10 cellular contexts compared by ENCODE assay signal in genomic region chr16:79380990-79381389, GRCh38.
DNase-seq lines count a peak whose midpoint lies in the region; ATAC-seq and TF ChIP-seq lines count a peak whose summit lies in the region.
"Had no signal": no experiment of that assay in that cellular context is flagged by ENCODE, and none has a peak within 500 bp of the region (broad histone marks: within the 10 kb centered on the region; RNA-seq: fewer than 3 reads in every experiment).

No MANE protein-coding gene starts in this region.

- peak overlapping the region; percentile 66 for H3K4me3 Mint-ChIP-seq in activated T-cell treated with anti-CD3 and anti-CD28 coated beads, Interleukin-2, amount 50 U/mL, for 4 hours

- H3K9me3 ChIP-seq in spleen = peaks cover 0 to 5% (median 2%) of the 10 kb centered on the region in 8 donors
- no peaks in the 10 kb centered on the region for H3K9me3 ChIP-seq in ascending aorta

- peak overlapping the region; percentile 10 to 82 (median 64) for H3K27ac ChIP-seq in spleen
- no peak overlapping the region for H3K27ac ChIP-seq in ascending aorta
- H3K27ac ChIP-seq in dorsolateral prefrontal cortex = no peak overlapping the region

- H3K27me3 ChIP-seq in spleen (replicated peaks in 1 of 7) (no peaks in the 10 kb centered on the region), ascending aorta (no peaks in the 10 kb centered on the region), dorsolateral prefrontal cortex (peaks cover 0 to 14% (median 0%) of the 10 kb centered on the region in 45 donors)

- no peak for TF ChIP-seq CTCF in spleen (IDR thresholded peaks at IDR 0.05 in 8 of 11, conservative IDR thresholded peaks at IDR 0.05 in 3 of 11)
- TF ChIP-seq CTCF in ascending aorta (IDR thresholded peaks at IDR 0.05) = no peak
- no peak for TF ChIP-seq CTCF in dorsolateral prefrontal cortex (IDR thresholded peaks at IDR 0.05 in 54 of 56, conservative IDR thresholded peaks at IDR 0.05 in 2 of 56; ENCODE audit: low read depth in 1 of 56, partially characterized antibody in 56 of 56)

- H3K4me3 ChIP-seq in spleen = peak overlapping the region in 2 of 8 donors; percentile 8 to 44
- H3K4me3 ChIP-seq in ascending aorta = no peak overlapping the region
- peak overlapping the region in 1 of 59 donors; percentile 10 for H3K4me3 ChIP-seq in dorsolateral prefrontal cortex

- TF ChIP-seq POLR2A in spleen (IDR thresholded peaks at IDR 0.05) = no peak

- H3K36me3 Mint-ChIP-seq in activated T-cell treated with anti-CD3 and anti-CD28 coated beads, Interleukin-2, amount 50 U/mL, for 4 hours (ENCODE audit: insufficient read depth) = no peaks in the 10 kb centered on the region

- H3K9me3 Mint-ChIP-seq in activated T-cell treated with anti-CD3 and anti-CD28 coated beads, Interleukin-2, amount 50 U/mL, for 4 hours = no peaks in the 10 kb centered on the region

- peaks cover 33% of the 10 kb centered on the region for H3K4me1 Mint-ChIP-seq in activated T-cell treated with anti-CD3 and anti-CD28 coated beads, Interleukin-2, amount 50 U/mL, for 4 hours (ENCODE audit: low read depth)

- H3K4me1 ChIP-seq in spleen (peaks cover 0 to 24% (median 16%) of the 10 kb centered on the region in 6 donors), ascending aorta (no peaks in the 10 kb centered on the region)

- ATAC-seq in activated T-cell treated with anti-CD3 and anti-CD28 coated beads, Interleukin-2, amount 50 U/mL, for 4 hours = peak; percentile 23 to 56

- WGBS in spleen, 5 donors = 10 to 22% (median 12%) methylated on average over 5 of the region's 5 CpGs

- H3K27me3 Mint-ChIP-seq in activated T-cell treated with anti-CD3 and anti-CD28 coated beads, Interleukin-2, amount 50 U/mL, for 4 hours (ENCODE audit: low read depth) = no peaks in the 10 kb centered on the region

- intact Hi-C loops in spleen (cut with DNase I; ENCODE audit: low total_unique reads) = no loop called here
- intact Hi-C loops in ascending aorta (cut with DNase I) = no loop called here
- intact Hi-C loops in dorsolateral prefrontal cortex (cut with DNase I) = no loop called here

- H3K36me3 ChIP-seq in spleen = no peaks in the 10 kb centered on the region
- H3K36me3 ChIP-seq in ascending aorta = no peaks in the 10 kb centered on the region

- peak; percentile 16 for DNase-seq in activated T-cell treated with anti-CD3 and anti-CD28 coated beads, Interleukin-2, amount 50 U/mL, for 4 hours
- DNase-seq in activated T-cell treated with anti-CD3 and anti-CD28 coated beads, Interleukin-2, amount 50 U/mL, for 1 hour = no peak
- DNase-seq in SK-N-DZ (ENCODE audit: low spot score) = peak; percentile 45
- peak; percentile 81 for DNase-seq in foreskin melanocyte
- no peak for DNase-seq in spleen
- DNase-seq in NCI-H2107 (lab: John Stamatoyannopoulos, UW) = no peak
- no peak for DNase-seq in ascending aorta (ENCODE audit: low spot score in 2 of 2)
- DNase-seq in dorsolateral prefrontal cortex = no peak
- DNase-seq: NCI-H1930, T1000 had no signal

Comparison
In these comparisons a context has a peak if more than half of its experiments do, and no peak if none do; other contexts are left out.
1. DNase-seq: peak in activated T-cell treated with anti-CD3 and anti-CD28 coated beads, Interleukin-2, amount 50 U/mL, for 4 hours (single experiment), SK-N-DZ (single experiment) and foreskin melanocyte (single experiment); none in activated T-cell treated with anti-CD3 and anti-CD28 coated beads, Interleukin-2, amount 50 U/mL, for 1 hour (single experiment), spleen (single experiment), NCI-H2107 (single experiment), ascending aorta (0 of 2) and dorsolateral prefrontal cortex (0 of 10).
2. H3K27ac ChIP-seq: peak in spleen (8 of 8); none in ascending aorta (0 of 2) and dorsolateral prefrontal cortex (0 of 59).